37 cellular contexts compared by ENCODE assay signal in genomic region chr5:109531262-109531661, GRCh38.
A peak's percentile ranks its signal among the peaks of the same experiment; 100 is the strongest.
DNase-seq lines count a peak whose midpoint lies in the region; ATAC-seq, FAIRE-seq and TF ChIP-seq lines count a peak whose summit lies in the region.
"Had no signal": no experiment of that assay in that cellular context is flagged by ENCODE, and none has a peak within 500 bp of the region (broad histone marks: within the 10 kb centered on the region; RNA-seq: fewer than 3 reads in every experiment).

No MANE protein-coding gene starts in this region.

- H3K4me1 ChIP-seq in liver (ENCODE audit: control insufficient read depth in 4 of 4, insufficient read depth in 4 of 4, low read length in 3 of 4) (peaks cover 0 to 16% (median 0%) of the 10 kb centered on the region in 4 donors), HepG2 (ENCODE audit: insufficient read depth, low read length) (peaks cover 30% of the 10 kb centered on the region), endodermal cell (ENCODE audit: control insufficient read depth, insufficient read depth, low read length) (no peaks in the 10 kb centered on the region), right lobe of liver (peaks cover 0 to 21% (median 3%) of the 10 kb centered on the region in 4 donors), left lung (no peaks in the 10 kb centered on the region)
- H3K4me1 ChIP-seq: A549; BLaER1; BLaER1 treated with 17β-estradiol and CSF1 and Interleukin-3, amounts not matched to agents 10 nM and 100 nM had no signal

- no peak overlapping the region for H3K4me2 ChIP-seq in HepG2 (ENCODE audit: low read depth, low read length)
- H3K4me2 ChIP-seq: A549; BLaER1; BLaER1 treated with 17β-estradiol and CSF1 and Interleukin-3, amounts not matched to agents 10 nM and 100 nM had no signal

- no peak for FAIRE-seq in HepG2 (lab: Jason Lieb, UNC)
- FAIRE-seq: A204.1, A549, D721Med had no signal

- H3K36me3 ChIP-seq in liver (ENCODE audit: control insufficient read depth in 4 of 4, insufficient read depth in 3 of 4, low read depth in 1 of 4, low read length in 3 of 4) = no peaks in the 10 kb centered on the region
- H3K36me3 ChIP-seq in HepG2 (replicated peaks in 1 of 2; ENCODE audit: control insufficient read depth in 1 of 2, insufficient read depth in 2 of 2, low read length in 2 of 2) = no peaks in the 10 kb centered on the region
- H3K36me3 ChIP-seq in endodermal cell (ENCODE audit: control insufficient read depth, insufficient read depth, low read length) = no peaks in the 10 kb centered on the region
- H3K36me3 ChIP-seq in right lobe of liver = no peaks in the 10 kb centered on the region
- H3K36me3 ChIP-seq in left lung = no peaks in the 10 kb centered on the region
- H3K36me3 ChIP-seq: BE2C; BLaER1; BLaER1 treated with 17β-estradiol and CSF1 and Interleukin-3, amounts not matched to agents 10 nM and 100 nM had no signal

- H3K27me3 ChIP-seq in liver (ENCODE audit: control insufficient read depth in 4 of 4, insufficient read depth in 4 of 4, low read length in 3 of 4) (no peaks in the 10 kb centered on the region), HepG2 (ENCODE audit: control insufficient read depth in 1 of 2, insufficient read depth in 2 of 2, low read length in 2 of 2) (no peaks in the 10 kb centered on the region), endodermal cell (ENCODE audit: control insufficient read depth, insufficient read depth, low read length, poor library complexity, severe bottlenecking) (peaks cover 39% of the 10 kb centered on the region), right lobe of liver (no peaks in the 10 kb centered on the region), left lung (no peaks in the 10 kb centered on the region)
- H3K27me3 ChIP-seq: BE2C; BLaER1; BLaER1 treated with 17β-estradiol and CSF1 and Interleukin-3, amounts not matched to agents 10 nM and 100 nM had no signal

- H3K9me3 ChIP-seq in liver (ENCODE audit: control insufficient read depth in 4 of 4, low read length in 3 of 4) (no peaks in the 10 kb centered on the region), HepG2 (ENCODE audit: low read length) (no peaks in the 10 kb centered on the region), endodermal cell (ENCODE audit: control insufficient read depth, low read length) (no peaks in the 10 kb centered on the region), right lobe of liver (no peaks in the 10 kb centered on the region), left lung (no peaks in the 10 kb centered on the region)
- H3K9me3 ChIP-seq: A549; BE2C; BLaER1; BLaER1 treated with 17β-estradiol and CSF1 and Interleukin-3, amounts not matched to agents 10 nM and 100 nM; Caco-2 had no signal

- no peaks in the 10 kb centered on the region for H3K36me3 Mint-ChIP-seq in endodermal cell (ENCODE audit: low read depth)
- H3K36me3 Mint-ChIP-seq: CD14-positive monocyte; CD4-positive, alpha-beta memory T cell; CD4-positive, CD25-positive, alpha-beta regulatory T cell; CD8-positive, alpha-beta T cell had no signal

- H3K4me3 ChIP-seq in liver (ENCODE audit: low read depth in 1 of 3, low read length in 3 of 3) (no peak overlapping the region), HepG2 (replicated peaks in 1 of 3; ENCODE audit: insufficient read depth in 1 of 3, low read depth in 2 of 3, low read length in 3 of 3) (no peak overlapping the region), endodermal cell (ENCODE audit: low read length) (no peak overlapping the region), right lobe of liver (no peak overlapping the region), left lung (no peak overlapping the region)
- H3K4me3 ChIP-seq: A549; BLaER1; BLaER1 treated with 17β-estradiol and CSF1 and Interleukin-3, amounts not matched to agents 10 nM and 100 nM had no signal

- no peak for DNase-seq in HepG2 (ENCODE audit: low spot score)
- no peak for DNase-seq in endodermal cell
- no peak for DNase-seq in left lobe of liver (ENCODE audit: low spot score)
- DNase-seq in right lobe of liver = no peak
- no peak for DNase-seq in DMS53 treated with DMSO at 0.1 percent for 48 hours (lab: John Stamatoyannopoulos, UW; ENCODE audit: unreplicated experiment)
- DNase-seq in left lung = no peak
- no peak for DNase-seq in iPS-NIHi7 (ENCODE audit: extremely low spot score)
- DNase-seq: 8988T; ACHN; AML-193; BE2C; C1 segment of cervical spinal cord; Caco-2; Calu3; CD4-positive, alpha-beta memory T cell; CD4-positive, alpha-beta T cell; CD4-positive, CD25-positive, alpha-beta regulatory T cell; CD8-positive, alpha-beta memory T cell; CD8-positive, alpha-beta T cell; COR-L47; DMS 273 treated with DMSO at 0.1 percent for 48 hours; DMS153; DMS53; DMS79; DMS79 treated with DMSO at 0.1 percent for 48 hours; DND-41; EL had no signal

- WGBS in liver = 40% methylated on average over 1 of the region's 1 CpG
- 8% methylated on average over 1 of the region's 1 CpG for WGBS in HepG2 (ENCODE audit: low lambda C conversion rate)
- WGBS in endodermal cell (ENCODE audit: insufficient coverage in 1 of 2, insufficient read length in 1 of 2), 2 experiments = no CpG with 5 or more reads among the region's 1 CpG
- WGBS in right lobe of liver (ENCODE audit: insufficient coverage, low coverage, low lambda C conversion rate, missing lambda C conversion rate) = 21% methylated on average over 1 of the region's 1 CpG

- H3K27ac Mint-ChIP-seq in endodermal cell = peak overlapping the region; percentile 16
- H3K27ac Mint-ChIP-seq: B cell; CD14-positive monocyte; CD4-positive, alpha-beta memory T cell; CD4-positive, alpha-beta T cell; CD4-positive, CD25-positive, alpha-beta regulatory T cell; CD8-positive, alpha-beta memory T cell; CD8-positive, alpha-beta T cell had no signal

- CTCF ChIA-PET in HepG2 (lab: Yijun Ruan, JAX; ENCODE audit: low intra/inter-chr PET ratio, low total read pairs) = no interaction called here

- TF ChIP-seq EP300 in HepG2 (IDR thresholded peaks at IDR 0.05; ENCODE audit: low read depth in 2 of 2, low read length in 2 of 2) = no peak
- no peak for TF ChIP-seq EP300 in HepG2 (CRISPR knock-in tag; IDR thresholded peaks at IDR 0.05; ENCODE audit: borderline replicate concordance)

- ATAC-seq in HepG2 (no peak), left lobe of liver (peak; percentile 49), right lobe of liver (peak in 3 of 4 donors; percentile 22 to 59 (median 58)), left lung (no peak)
- ATAC-seq: A549; CD8-positive, alpha-beta T cell had no signal

- TF ChIP-seq POLR2A in HepG2 (IDR thresholded peaks at IDR 0.05; ENCODE audit: insufficient read depth in 1 of 2, low read depth in 2 of 2, low read length in 2 of 2) = no peak
- TF ChIP-seq POLR2A in right lobe of liver (IDR thresholded peaks at IDR 0.05) = no peak

- H3K27me3 Mint-ChIP-seq in endodermal cell (ENCODE audit: insufficient read depth) = peaks cover 38% of the 10 kb centered on the region

- H3K9me3 Mint-ChIP-seq in endodermal cell = no peaks in the 10 kb centered on the region
- H3K9me3 Mint-ChIP-seq: CD4-positive, alpha-beta T cell; CD4-positive, CD25-positive, alpha-beta regulatory T cell; CD8-positive, alpha-beta memory T cell; CD8-positive, alpha-beta T cell had no signal

- no peak overlapping the region for H3K9ac ChIP-seq in liver (ENCODE audit: low read depth in 1 of 2, low read length in 2 of 2)
- H3K9ac ChIP-seq in HepG2 (ENCODE audit: insufficient read depth, low read depth, low read length) = no peak overlapping the region
- H3K9ac ChIP-seq in endodermal cell (ENCODE audit: extremely low read depth, low read length, poor library complexity, severe bottlenecking) = no peak overlapping the region
- H3K9ac ChIP-seq: BLaER1; BLaER1 treated with 17β-estradiol and CSF1 and Interleukin-3, amounts not matched to agents 10 nM and 100 nM had no signal

- H3K79me2 ChIP-seq in HepG2 (ENCODE audit: insufficient read depth, low read length) = no peaks in the 10 kb centered on the region

- no peaks in the 10 kb centered on the region for H4K20me1 ChIP-seq in HepG2 (ENCODE audit: insufficient read depth, low read length)
- H4K20me1 ChIP-seq: BLaER1; BLaER1 treated with 17β-estradiol and CSF1 and Interleukin-3, amounts not matched to agents 10 nM and 100 nM had no signal

- BruUV-seq in HepG2 (replicated peaks; lab: Mats Ljungman, UMichigan) = no TSS peak

- in situ Hi-C loops in HepG2 (cut with HindIII; ENCODE audit: extremely low pct_ligation_motif_present, low pct_unique_long_range_greater_than_20kb) = no loop called here

- TF ChIP-seq CTCF in liver (IDR thresholded peaks at IDR 0.05; ENCODE audit: low read depth, low read length, missing input control) (no peak), HepG2 (CRISPR knock-in tag; IDR thresholded peaks at IDR 0.05) (no peak), endodermal cell (conservative IDR thresholded peaks at IDR 0.05) (no peak), right lobe of liver (IDR thresholded peaks at IDR 0.05) (no peak), left lung (IDR thresholded peaks at IDR 0.05) (no peak)

- TF ChIP-seq RAD21 in liver (IDR thresholded peaks at IDR 0.05) = no peak
- no peak for TF ChIP-seq RAD21 in HepG2 (CRISPR knock-in tag; IDR thresholded peaks at IDR 0.05)

- H3K27ac ChIP-seq in liver (ENCODE audit: low read depth in 1 of 2, low read length in 2 of 2) = no peak overlapping the region
- no peak overlapping the region for H3K27ac ChIP-seq in HepG2 (ENCODE audit: extremely low read length, insufficient read depth, low read length)
- H3K27ac ChIP-seq in endodermal cell (ENCODE audit: low read depth, low read length) = no peak overlapping the region
- no peak overlapping the region for H3K27ac ChIP-seq in right lobe of liver
- no peak overlapping the region for H3K27ac ChIP-seq in left lung
- H3K27ac ChIP-seq: 22Rv1; A549; BLaER1; BLaER1 treated with 17β-estradiol and CSF1 and Interleukin-3, amounts not matched to agents 10 nM and 100 nM; C4-2B had no signal

- no peak overlapping the region for H2AFZ ChIP-seq in HepG2 (ENCODE audit: low read length)

- peaks cover 25% of the 10 kb centered on the region for H3K4me1 Mint-ChIP-seq in endodermal cell
- H3K4me1 Mint-ChIP-seq: B cell; CD14-positive monocyte; CD4-positive, CD25-positive, alpha-beta regulatory T cell; CD8-positive, alpha-beta memory T cell had no signal

- intact Hi-C loops in HepG2 (cut with micrococcal nuclease; ENCODE audit: unreplicated experiment) (no loop called here), right lobe of liver (cut with DNase I) (no loop called here), left lung (cut with DNase I) (no loop called here)

- H3K4me3 Mint-ChIP-seq in endodermal cell = no peak overlapping the region
- H3K4me3 Mint-ChIP-seq: B cell; CD14-positive monocyte; CD4-positive, alpha-beta memory T cell; CD4-positive, alpha-beta T cell; CD4-positive, CD25-positive, alpha-beta regulatory T cell; CD8-positive, alpha-beta memory T cell; CD8-positive, alpha-beta T cell had no signal

- POLR2A ChIA-PET in HepG2 (lab: Yijun Ruan, JAX) = no interaction called here

TF ChIP-seq in liver, 16 proteins besides CTCF, POLR2A, EP300 and RAD21 (continues in another document):
- TF ChIP-seq MAX (IDR thresholded peaks at IDR 0.05) = no peak

TF ChIP-seq in HepG2, 621 proteins besides CTCF, POLR2A, EP300 and RAD21 (continues in another document):
- TF ChIP-seq RCOR2 (CRISPR knock-in tag; IDR thresholded peaks at IDR 0.05) = no peak
- TF ChIP-seq ZSCAN25 (CRISPR knock-in tag; IDR thresholded peaks at IDR 0.05) = no peak

Comparison
In these comparisons a context has a peak if more than half of its experiments do, and no peak if none do; other contexts are left out.
1. ATAC-seq: peak in left lobe of liver (single experiment) and right lobe of liver (3 of 4); none in HepG2 (single experiment) and left lung (single experiment).